Comparison of ENCODE assay signal across 11 cellular contexts in genomic region chr11:129643031-129643721, GRCh38.
DNase-seq lines count a peak whose midpoint lies in the region; ATAC-seq and FAIRE-seq lines count a peak whose summit lies in the region.
"Had no signal": no experiment of that assay in that cellular context is flagged by ENCODE, and none has a peak within 500 bp of the region (broad histone marks: within the 10 kb centered on the region; RNA-seq: fewer than 3 reads in every experiment).

No MANE protein-coding gene starts in this region.

- ATAC-seq in activated T-cell treated with anti-CD3 and anti-CD28 coated beads, Interleukin-2, amount 50 U/mL, for 4 hours = peak; percentile 67 to 68
- no peak for ATAC-seq in GM21390 (IDR thresholded peaks at IDR 0.05; ENCODE audit: unreplicated experiment)

- no peaks in the 10 kb centered on the region for H3K9me3 Mint-ChIP-seq in activated T-cell treated with anti-CD3 and anti-CD28 coated beads, Interleukin-2, amount 50 U/mL, for 4 hours

- no peak for FAIRE-seq in urothelium cell line (lab: Jason Lieb, UNC)
- FAIRE-seq: colon had no signal

- peaks cover 43% of the 10 kb centered on the region for H3K4me1 Mint-ChIP-seq in activated T-cell treated with anti-CD3 and anti-CD28 coated beads, Interleukin-2, amount 50 U/mL, for 4 hours (ENCODE audit: low read depth)

- no peaks in the 10 kb centered on the region for H3K27me3 Mint-ChIP-seq in activated T-cell treated with anti-CD3 and anti-CD28 coated beads, Interleukin-2, amount 50 U/mL, for 4 hours (ENCODE audit: low read depth)

- no peak overlapping the region for H3K4me3 Mint-ChIP-seq in activated T-cell treated with anti-CD3 and anti-CD28 coated beads, Interleukin-2, amount 50 U/mL, for 4 hours

- peak; percentile 21 for DNase-seq in COLO829 (ENCODE audit: low spot score)
- DNase-seq in LHCN-M2 (ENCODE audit: low read depth) = peak; percentile 79
- DNase-seq in activated T-cell treated with anti-CD3 and anti-CD28 coated beads, Interleukin-2, amount 50 U/mL, for 4 hours = no peak
- peak; percentile 71 for DNase-seq in kidney tubule cell (ENCODE audit: low spot score)
- no peak for DNase-seq in urothelium cell line (ENCODE audit: low spot score)
- DNase-seq in effector CD8-positive, alpha-beta T cell (lab: John Stamatoyannopoulos, UW) = no peak
- no peak for DNase-seq in NCI-H446 (lab: John Stamatoyannopoulos, UW)
- DNase-seq: GDM1, posterior cingulate gyrus had no signal

- peaks cover 2% of the 10 kb centered on the region for H3K36me3 Mint-ChIP-seq in activated T-cell treated with anti-CD3 and anti-CD28 coated beads, Interleukin-2, amount 50 U/mL, for 4 hours (ENCODE audit: insufficient read depth)

Comparison
In these comparisons a context has a peak if more than half of its experiments do, and no peak if none do; other contexts are left out.
1. DNase-seq: peak in COLO829 (single experiment), LHCN-M2 (single experiment) and kidney tubule cell (single experiment); none in activated T-cell treated with anti-CD3 and anti-CD28 coated beads, Interleukin-2, amount 50 U/mL, for 4 hours (single experiment), urothelium cell line (single experiment), effector CD8-positive, alpha-beta T cell (single experiment) and NCI-H446 (0 of 2).